Comparison of ENCODE assay signal across 1 cellular context in the genomic region with DNA sequence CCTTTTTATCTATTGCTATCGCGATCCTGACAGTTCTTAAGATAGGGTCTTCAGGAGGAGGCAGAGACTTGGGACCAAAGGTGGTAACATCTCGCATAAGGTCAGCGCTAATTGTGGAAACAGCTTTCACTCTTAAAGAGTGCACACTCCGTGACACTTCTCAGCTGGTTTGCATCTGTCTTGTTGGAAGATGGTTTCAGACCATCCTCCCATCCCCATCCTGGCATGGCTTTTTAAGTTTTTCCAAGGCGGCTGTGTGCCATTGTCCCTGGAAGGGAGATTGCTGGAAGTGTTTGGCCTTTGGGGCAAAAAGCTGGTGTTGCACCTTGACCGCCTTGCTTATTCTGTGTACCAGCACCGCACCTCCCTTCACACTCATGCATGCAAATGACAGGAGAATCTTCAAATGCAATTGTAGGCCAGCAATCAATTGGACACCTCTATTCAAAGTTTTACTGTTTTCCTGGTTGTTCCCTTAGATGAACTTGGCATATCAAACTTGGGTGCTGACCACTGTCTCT.
TF ChIP-seq lines count a peak whose summit lies in the region.

No MANE protein-coding gene starts in this region.

TF ChIP-seq in H1, 55 proteins besides CTCF, POLR2A, EP300 and RAD21:
- TF ChIP-seq HDAC6 (IDR thresholded peaks at IDR 0.05; ENCODE audit: low read depth, low read length) = no peak
- TF ChIP-seq CREB1 (IDR thresholded peaks at IDR 0.05) = no peak
- peak in 1 of 2 experiments; percentile 68; a peak in 2 of 4 replicates for TF ChIP-seq SIN3A (conservative IDR thresholded peaks at IDR 0.05 in 1 of 2, IDR thresholded peaks at IDR 0.05 in 1 of 2; ENCODE audit: low read depth in 1 of 2, low read length in 2 of 2)
- no peak for TF ChIP-seq SIRT6 (IDR thresholded peaks at IDR 0.05; ENCODE audit: low read length)
